In genomic region chr12:107760207-107760816, GRCh38 we compare ENCODE assay signal across 8 cellular contexts. TPM values are rescaled to one million over a fixed set of nuclear protein-coding genes. Genes with fewer than 3 reads are reported as not detected.
DNase-seq lines count a peak whose midpoint lies in the region; ATAC-seq and TF ChIP-seq lines count a peak whose summit lies in the region.

No MANE protein-coding gene starts in this region.

- no TSS peak for BruUV-seq in PC-3 (replicated peaks; lab: Mats Ljungman, UMichigan)

- H3K27ac ChIP-seq in AG04450 (ENCODE audit: low read depth, low read length) (peak overlapping the region; percentile 40), PC-3 (ENCODE audit: low read length) (peak overlapping the region; percentile 57; the same call in 1 of the 2 replicates), adrenal gland (peak overlapping the region in 4 of 5 donors; percentile 46 to 93 (median 76)), iPS-18a (ENCODE audit: low read length) (no peak overlapping the region), skin epidermis (peak overlapping the region; percentile 47 to 94 (median 86))

- H3F3A ChIP-seq in PC-3 (ENCODE audit: low read length, unreplicated experiment), result no peaks in the 10 kb centered on the region

- H3K9me3 ChIP-seq in AG04450 (ENCODE audit: control insufficient read depth, insufficient read depth, low read length) (no peaks in the 10 kb centered on the region), PC-3 (ENCODE audit: low read length) (no peaks in the 10 kb centered on the region), adrenal gland (replicated peaks in 1 of 3) (no peaks in the 10 kb centered on the region), iPS-18a (ENCODE audit: control insufficient read depth, low read depth, low read length) (no peaks in the 10 kb centered on the region)

- no peaks in the 10 kb centered on the region for H3K9me2 ChIP-seq in PC-3 (replicated peaks; ENCODE audit: low read length)

- POLR2A ChIA-PET in AG04450 (lab: Yijun Ruan, JAX) (no interaction called here), PC-3 (lab: Charles Lee; ENCODE audit: unreplicated experiment) (interaction anchor here (0.6 kb wide), 1 partner anchor 266 kb away, joined by 4 read pairs; no protein-coding TSS in a partner anchor)

- H3K79me2 ChIP-seq in PC-3 (ENCODE audit: low read length), result peaks cover 43% of the 10 kb centered on the region

- H3K27me3 ChIP-seq in AG04450 (ENCODE audit: control insufficient read depth, insufficient read depth, low read length) (no peaks in the 10 kb centered on the region), PC-3 (ENCODE audit: low read length) (no peaks in the 10 kb centered on the region), adrenal gland (no peaks in the 10 kb centered on the region), iPS-18a (ENCODE audit: control insufficient read depth, insufficient read depth, low read length) (peaks cover 6% of the 10 kb centered on the region)

- peak overlapping the region; percentile 86 for H3K4me2 ChIP-seq in PC-3 (ENCODE audit: low read length)

- 1 to 4% (median 3%) methylated on average over 6 to 30 of the region's 30 CpGs for WGBS in adrenal gland, 4 donors

- H3K4me1 ChIP-seq in PC-3 (ENCODE audit: insufficient read depth, low read length), result peaks cover 17% of the 10 kb centered on the region
- H3K4me1 ChIP-seq in adrenal gland (replicated peaks in 1 of 2), result peaks cover 19 to 33% of the 10 kb centered on the region in 2 donors
- H3K4me1 ChIP-seq in iPS-18a (ENCODE audit: control insufficient read depth, low read depth, low read length), result peaks cover 9% of the 10 kb centered on the region

- ATAC-seq in GM18867 (IDR thresholded peaks at IDR 0.05; ENCODE audit: unreplicated experiment) (peak; percentile 26), HG03097 (IDR thresholded peaks at IDR 0.05; ENCODE audit: low FRiP score, unreplicated experiment) (peak; percentile 17), PC-3 (peak; percentile 8)

- TF ChIP-seq CTCF in AG04450 (IDR thresholded peaks at IDR 0.05; ENCODE audit: low read depth, low read length), result no peak
- TF ChIP-seq CTCF in PC-3 (conservative IDR thresholded peaks at IDR 0.05; ENCODE audit: low read depth, low read length), result no peak
- TF ChIP-seq CTCF in adrenal gland (IDR thresholded peaks at IDR 0.05), result no peak

- CTCF ChIA-PET in AG04450 (lab: Charles Lee), result interaction anchor here (2.6 kb wide), 1 partner anchor 125 kb away, joined by 12 read pairs; no protein-coding TSS in a partner anchor
- CTCF ChIA-PET in PC-3 (lab: Charles Lee), result no interaction called here

- no peak for TF ChIP-seq POLR2A in adrenal gland (IDR thresholded peaks at IDR 0.05)

- peaks cover 28% of the 10 kb centered on the region for H3K36me3 ChIP-seq in PC-3 (ENCODE audit: low read depth, low read length)
- H3K36me3 ChIP-seq in adrenal gland (replicated peaks in 1 of 2), result peaks cover 0 to 25% of the 10 kb centered on the region in 2 donors
- peaks cover 21% of the 10 kb centered on the region for H3K36me3 ChIP-seq in iPS-18a (ENCODE audit: control insufficient read depth, low read depth, low read length)

- DNase-seq in AG04450 (ENCODE audit: low read depth, low spot score) (no peak), PC-3 (peak; percentile 33), adrenal gland (peak; percentile 33 to 65 (median 40)), SKM-1 (lab: John Stamatoyannopoulos, UW; ENCODE audit: unreplicated experiment) (no peak)

- H3K9ac ChIP-seq in PC-3 (ENCODE audit: low read length), result peak overlapping the region; percentile 81
- H3K9ac ChIP-seq in iPS-18a (ENCODE audit: low read length), result peak overlapping the region; percentile 68

- intact Hi-C loops in PC-3 (cut with micrococcal nuclease) (loop anchor here (2.0 kb wide), 2 partner anchors 16 to 124 kb away; no protein-coding TSS in a partner anchor), adrenal gland (cut with DNase I) (loop anchor here (10.0 kb wide), 2 partner anchors 66 to 124 kb away; no protein-coding TSS in a partner anchor)

- H3K4me3 ChIP-seq in AG04450 (ENCODE audit: low read depth, low read length) (peak overlapping the region; percentile 89), PC-3 (ENCODE audit: low read length) (peak overlapping the region; percentile 80), adrenal gland (peak overlapping the region; percentile 63 to 93 (median 78)), iPS-18a (ENCODE audit: low read length) (peak overlapping the region; percentile 94), skin epidermis (peak overlapping the region; percentile 71 to 89 (median 87))

- peaks cover 6% of the 10 kb centered on the region; the same call in 1 of the 2 replicates for H4K20me1 ChIP-seq in PC-3 (ENCODE audit: low read length)

- H2AFZ ChIP-seq in PC-3 (ENCODE audit: low read length), result peak overlapping the region; percentile 16

RNA-seq across cellular contexts. Expression of gene PRDM4, which starts 0.6 kb away (rescaled TPM):
- polyA plus RNA-seq in AG04450 (2011; rRNA removed) (27.9 and 30.5 TPM in 2 replicates), adrenal gland (10 to 100 TPM; 10.0 to 29.8 (median 13.3) TPM)
- 30.3 and 31.5 TPM in 2 replicates for polyA minus RNA-seq in AG04450 (2011; rRNA and poly(A)+ RNA removed)
- total RNA-seq in PC-3 (2014; rRNA removed) (22.6 and 33.2 TPM in 2 replicates), adrenal gland (10 to 100 TPM; 16.0 to 31.5 (median 22.2) TPM)

RNA-seq across cellular contexts. Expression of gene ASCL4, which starts 14.2 kb away (rescaled TPM):
- polyA plus RNA-seq in AG04450 (2011; rRNA removed) (not detected in 2 replicates), adrenal gland (under 1 TPM in 1 of 3 donors, not detected in 2; 0.07 TPM)
- not detected in 2 replicates for polyA minus RNA-seq in AG04450 (2011; rRNA and poly(A)+ RNA removed)
- total RNA-seq in PC-3 (2014; rRNA removed) (not detected in 2 replicates), adrenal gland (not detected)

Comparison
In these comparisons a context has a peak if more than half of its experiments do, and no peak if none do; other contexts are left out.
1. DNase-seq: peak in PC-3 (single experiment) and adrenal gland (7 of 7); none in AG04450 (single experiment) and SKM-1 (single experiment).
2. Peak in every context shown above with its lines, with median percentiles within 50 percentile points of each other: H3K4me3 ChIP-seq and ATAC-seq.